ENCODE assay signal across 10 cellular contexts in the genomic region with DNA sequence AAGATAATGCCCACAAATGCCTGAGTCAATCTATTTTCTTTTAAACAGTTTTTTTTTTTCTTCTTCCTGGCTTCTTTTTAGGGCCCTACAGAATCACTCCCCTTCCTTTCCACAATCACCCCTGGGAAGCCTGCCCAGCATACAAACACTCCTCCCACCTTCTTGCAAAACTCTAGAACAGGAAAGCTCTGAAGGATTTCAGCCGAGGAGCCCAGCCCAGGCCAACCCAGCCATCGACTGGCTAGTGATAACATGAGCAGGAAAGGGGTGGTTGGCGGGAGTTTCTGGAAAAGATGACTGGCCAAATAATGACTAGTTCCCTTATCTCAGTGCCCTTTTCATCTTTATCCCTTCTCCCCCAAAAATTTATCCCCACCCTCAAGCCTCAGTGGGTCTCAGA.
DNase-seq lines count a peak whose midpoint lies in the region; ATAC-seq, FAIRE-seq and TF ChIP-seq lines count a peak whose summit lies in the region.
"Had no signal": no experiment of that assay in that cellular context is flagged by ENCODE, and none has a peak within 500 bp of the region (broad histone marks: within the 10 kb centered on the region; RNA-seq: fewer than 3 reads in every experiment).

No MANE protein-coding gene starts in this region.

- H4K20me1 ChIP-seq in astrocyte (ENCODE audit: insufficient read depth, low read length) (no peaks in the 10 kb centered on the region), SK-N-SH (ENCODE audit: insufficient read depth) (no peaks in the 10 kb centered on the region)

- POLR2A ChIA-PET in SK-N-SH (lab: Yijun Ruan, JAX) = interaction anchor here (0.7 kb wide), 1 partner anchor 48 kb away, joined by 3 read pairs; no protein-coding TSS in a partner anchor

- TF ChIP-seq EP300 in SK-N-SH (IDR thresholded peaks at IDR 0.05; ENCODE audit: borderline replicate concordance in 1 of 2, low read depth in 1 of 2, low read length in 1 of 2) = no peak

- H3K4me3 ChIP-seq in astrocyte (ENCODE audit: insufficient read depth, low read depth, low read length) (no peak overlapping the region), right cardiac atrium (ENCODE audit: low read length) (no peak overlapping the region), small intestine (ENCODE audit: low read depth in 1 of 2, low read length in 2 of 2) (no peak overlapping the region), SK-N-SH (ENCODE audit: low read depth in 2 of 2, low read length in 1 of 2) (no peak overlapping the region)

- no peaks in the 10 kb centered on the region for H3K36me3 ChIP-seq in astrocyte (ENCODE audit: insufficient read depth, low read length)
- no peaks in the 10 kb centered on the region for H3K36me3 ChIP-seq in small intestine (ENCODE audit: control insufficient read depth in 2 of 2, insufficient read depth in 2 of 2, low read length in 2 of 2)
- no peaks in the 10 kb centered on the region for H3K36me3 ChIP-seq in SK-N-SH (replicated peaks in 1 of 2; ENCODE audit: control insufficient read depth in 1 of 2, insufficient read depth in 2 of 2, low read length in 1 of 2)

- no peak overlapping the region for H3K27ac Mint-ChIP-seq in astrocyte (ENCODE audit: unreplicated experiment)

- no peaks in the 10 kb centered on the region for H3K36me3 Mint-ChIP-seq in astrocyte (ENCODE audit: low read depth, unreplicated experiment)

- H3F3A ChIP-seq in SK-N-SH (replicated peaks; ENCODE audit: insufficient read depth) = no peaks in the 10 kb centered on the region

- WGBS in right cardiac atrium = 24% methylated on average over 3 of the region's 3 CpGs
- 17 to 22% (median 21%) methylated on average over 3 of the region's 3 CpGs for WGBS in small intestine, 3 donors
- 68% methylated on average over 3 of the region's 3 CpGs for WGBS in SK-N-SH (ENCODE audit: low lambda C conversion rate)

- no peak for TF ChIP-seq CTCF in astrocyte (IDR thresholded peaks at IDR 0.05; ENCODE audit: insufficient read depth, low read depth, low read length)
- TF ChIP-seq CTCF in SK-N-SH (IDR thresholded peaks at IDR 0.05) = no peak

- H3K4me1 ChIP-seq in astrocyte (ENCODE audit: insufficient read depth, low read length) = peaks cover 8% of the 10 kb centered on the region
- peaks cover 20% of the 10 kb centered on the region for H3K4me1 ChIP-seq in right cardiac atrium (ENCODE audit: control insufficient read depth, insufficient read depth, low read length)
- peaks cover 0 to 15% of the 10 kb centered on the region in 2 donors for H3K4me1 ChIP-seq in small intestine (ENCODE audit: control insufficient read depth in 2 of 2, insufficient read depth in 1 of 2, low read depth in 1 of 2, low read length in 1 of 2)
- H3K4me1 ChIP-seq in SK-N-SH (ENCODE audit: control insufficient read depth in 1 of 2, insufficient read depth in 2 of 2, low read depth in 1 of 2, low read length in 1 of 2) = peaks cover 11 to 18% of the 10 kb centered on the region in 2 experiments; a peak in 2 of 4 replicates

- CTCF ChIA-PET in SK-N-SH (lab: Yijun Ruan, JAX) = interaction anchor here (1.1 kb wide), 1 partner anchor 8 kb away, joined by 3 read pairs; no protein-coding TSS in a partner anchor

- peak; percentile 96 to 99 for ATAC-seq in right cardiac atrium
- no peak for ATAC-seq in GM18873 (IDR thresholded peaks at IDR 0.05; ENCODE audit: low FRiP score, unreplicated experiment)
- no peak for ATAC-seq in GM21515 (IDR thresholded peaks at IDR 0.05; ENCODE audit: unreplicated experiment)

- FAIRE-seq in astrocyte (lab: Jason Lieb, UNC) (no peak), small intestine (lab: Jason Lieb, UNC) (no peak)
- FAIRE-seq: HTR-8/SVneo had no signal

- H3K9me3 ChIP-seq in astrocyte (ENCODE audit: insufficient read depth, low read depth, low read length) (no peaks in the 10 kb centered on the region), right cardiac atrium (ENCODE audit: control insufficient read depth, low read length) (no peaks in the 10 kb centered on the region), small intestine (ENCODE audit: control insufficient read depth, low read depth) (no peaks in the 10 kb centered on the region), SK-N-SH (no peaks in the 10 kb centered on the region)

- no peaks in the 10 kb centered on the region for H3K9me2 ChIP-seq in SK-N-SH

- H3K4me1 Mint-ChIP-seq in astrocyte (ENCODE audit: low read depth, unreplicated experiment) = peaks cover 9% of the 10 kb centered on the region

- no peaks in the 10 kb centered on the region for H3K9me3 Mint-ChIP-seq in astrocyte (ENCODE audit: unreplicated experiment)

- H3K4me3 Mint-ChIP-seq in astrocyte (ENCODE audit: unreplicated experiment) = no peak overlapping the region

- DNase-seq in GM04503 (ENCODE audit: low read depth) (peak; percentile 57), astrocyte (ENCODE audit: low read depth) (peak; percentile 89), right cardiac atrium (peak; percentile 93 to 96 (median 96)), small intestine (peak; percentile 41), GM19240 (ENCODE audit: insufficient read length, low spot score) (no peak), SK-N-SH (no peak)
- DNase-seq: SIG-M5 had no signal

- H3K79me2 ChIP-seq in astrocyte (ENCODE audit: insufficient read depth, low read length) = no peaks in the 10 kb centered on the region
- no peaks in the 10 kb centered on the region for H3K79me2 ChIP-seq in SK-N-SH (ENCODE audit: insufficient read depth)

- intact Hi-C loops in right cardiac atrium (cut with DNase I) = loop anchor here in 2 of 4 donors (10.0 kb wide), 2 partner anchors 78 to 158 kb away; a partner anchor contains a TSS

- H2AFZ ChIP-seq in astrocyte (ENCODE audit: low read depth, low read length) (no peak overlapping the region), SK-N-SH (ENCODE audit: low read depth) (no peak overlapping the region)

- H3K27ac ChIP-seq in astrocyte (ENCODE audit: low read depth, low read length) = no peak overlapping the region
- H3K27ac ChIP-seq in right cardiac atrium (ENCODE audit: low read length) = peak overlapping the region; percentile 95
- peak overlapping the region in 1 of 2 donors; percentile 55 for H3K27ac ChIP-seq in small intestine (ENCODE audit: low read depth in 1 of 2, low read length in 1 of 2)
- no peak overlapping the region for H3K27ac ChIP-seq in SK-N-SH (ENCODE audit: low read depth in 2 of 2, low read length in 1 of 2)

- H3K27me3 ChIP-seq in astrocyte (ENCODE audit: insufficient read depth, low read length) (no peaks in the 10 kb centered on the region), right cardiac atrium (ENCODE audit: control insufficient read depth, insufficient read depth) (no peaks in the 10 kb centered on the region), small intestine (ENCODE audit: control insufficient read depth in 2 of 2, insufficient read depth in 2 of 2, low read length in 2 of 2) (no peaks in the 10 kb centered on the region), SK-N-SH (ENCODE audit: insufficient read depth) (no peaks in the 10 kb centered on the region)

- no peak for TF ChIP-seq RAD21 in SK-N-SH (IDR thresholded peaks at IDR 0.05; ENCODE audit: low read length)

- H3K9ac ChIP-seq in astrocyte (ENCODE audit: low read length) (no peak overlapping the region), SK-N-SH (no peak overlapping the region)

- H3K4me2 ChIP-seq in astrocyte (ENCODE audit: low read length) = no peak overlapping the region
- H3K4me2 ChIP-seq in SK-N-SH = no peak overlapping the region

- no peaks in the 10 kb centered on the region for H3K27me3 Mint-ChIP-seq in astrocyte (ENCODE audit: low read depth, unreplicated experiment)

TF ChIP-seq in SK-N-SH, 30 proteins besides CTCF, POLR2A, EP300 and RAD21:
- TF ChIP-seq MXI1 (IDR thresholded peaks at IDR 0.05; ENCODE audit: low read depth, low read length) (no peak), RXRA (IDR thresholded peaks at IDR 0.05; ENCODE audit: borderline replicate concordance, low read depth) (no peak), POLR2AphosphoS5 (IDR thresholded peaks at IDR 0.05; ENCODE audit: low read depth, low read length) (no peak), GATA2 (CRISPR knock-in tag; IDR thresholded peaks at IDR 0.05) (no peak), TAF1 (IDR thresholded peaks at IDR 0.05; ENCODE audit: borderline replicate concordance, low read depth, low read length) (no peak)
- TF ChIP-seq, protein P1, sequence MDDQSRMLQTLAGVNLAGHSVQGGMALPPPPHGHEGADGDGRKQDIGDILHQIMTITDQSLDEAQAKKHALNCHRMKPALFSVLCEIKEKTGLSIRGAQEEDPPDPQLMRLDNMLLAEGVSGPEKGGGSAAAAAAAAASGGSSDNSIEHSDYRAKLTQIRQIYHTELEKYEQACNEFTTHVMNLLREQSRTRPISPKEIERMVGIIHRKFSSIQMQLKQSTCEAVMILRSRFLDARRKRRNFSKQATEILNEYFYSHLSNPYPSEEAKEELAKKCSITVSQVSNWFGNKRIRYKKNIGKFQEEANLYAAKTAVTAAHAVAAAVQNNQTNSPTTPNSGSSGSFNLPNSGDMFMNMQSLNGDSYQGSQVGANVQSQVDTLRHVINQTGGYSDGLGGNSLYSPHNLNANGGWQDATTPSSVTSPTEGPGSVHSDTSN (IDR thresholded peaks at IDR 0.05) = no peak
TF ChIP-seq in SK-N-SH: peak in this region for 0.

Comparison
In these comparisons a context has a peak if more than half of its experiments do, and no peak if none do; other contexts are left out.
1. DNase-seq: peak in GM04503 (single experiment), astrocyte (single experiment), right cardiac atrium (3 of 3) and small intestine (single experiment); none in GM19240 (single experiment) and SK-N-SH (single experiment).
2. ATAC-seq: peak in right cardiac atrium (2 of 2); none in GM18873 (single experiment) and GM21515 (single experiment).